In genomic region chr1:6811587-6811986, GRCh38 we compare ENCODE assay signal across 19 cellular contexts. TPM values are rescaled to one million over a fixed set of nuclear protein-coding genes. Genes with fewer than 3 reads are reported as not detected.
DNase-seq lines count a peak whose midpoint lies in the region; ATAC-seq and TF ChIP-seq lines count a peak whose summit lies in the region.
"Had no signal": no experiment of that assay in that cellular context is flagged by ENCODE, and none has a peak within 500 bp of the region (broad histone marks: within the 10 kb centered on the region; RNA-seq: fewer than 3 reads in every experiment).

No MANE protein-coding gene starts in this region.

- no peaks in the 10 kb centered on the region for H3K27me3 Mint-ChIP-seq in brain
- no peaks in the 10 kb centered on the region for H3K27me3 Mint-ChIP-seq in Caco-2 (ENCODE audit: insufficient read depth, unreplicated experiment)

- POLR2A ChIA-PET in Caco-2 (lab: Charles Lee) = no interaction called here

- H3K36me3 ChIP-seq in heart left ventricle (peaks cover 0 to 3% (median 0%) of the 10 kb centered on the region in 9 donors), subcutaneous abdominal adipose tissue (ENCODE audit: control insufficient read depth in 5 of 5, insufficient read depth in 5 of 5, low read length in 5 of 5) (peaks cover 0 to 4% (median 0%) of the 10 kb centered on the region in 5 donors), SJCRH30 (no peaks in the 10 kb centered on the region), Caco-2 (ENCODE audit: control insufficient read depth, insufficient read depth, low read length) (no peaks in the 10 kb centered on the region; the same call in 1 of the 2 replicates), Peyer's patch (no peaks in the 10 kb centered on the region)
- H3K36me3 ChIP-seq: SJSA1 had no signal

- no peaks in the 10 kb centered on the region for H3K9me3 Mint-ChIP-seq in brain
- H3K9me3 Mint-ChIP-seq in Caco-2 (ENCODE audit: unreplicated experiment) = no peaks in the 10 kb centered on the region

- H3K9me3 ChIP-seq in heart left ventricle = no peaks in the 10 kb centered on the region
- no peaks in the 10 kb centered on the region for H3K9me3 ChIP-seq in subcutaneous abdominal adipose tissue (ENCODE audit: control insufficient read depth in 5 of 5, low read length in 5 of 5)
- H3K9me3 ChIP-seq in SJCRH30 (replicated peaks) = no peaks in the 10 kb centered on the region
- no peaks in the 10 kb centered on the region for H3K9me3 ChIP-seq in Caco-2
- no peaks in the 10 kb centered on the region for H3K9me3 ChIP-seq in Peyer's patch
- H3K9me3 ChIP-seq: SJSA1 had no signal

- peak overlapping the region in 2 of 12 donors; percentile 20 to 36 for H3K27ac ChIP-seq in heart left ventricle
- no peak overlapping the region for H3K27ac ChIP-seq in subcutaneous abdominal adipose tissue (ENCODE audit: low read depth, low read length)
- no peak overlapping the region for H3K27ac ChIP-seq in SJCRH30
- no peak overlapping the region for H3K27ac ChIP-seq in Peyer's patch
- H3K27ac ChIP-seq: C4-2B, KMS-11, RWPE1, SJSA1 had no signal

- WGBS in heart left ventricle, 4 donors = 38 to 45% (median 40%) methylated on average over 8 of the region's 8 CpGs

- no peak for DNase-seq in heart left ventricle
- DNase-seq in left lobe of liver (ENCODE audit: low spot score) = no peak
- DNase-seq in SJCRH30 = no peak
- no peak for DNase-seq in Caco-2
- no peak for DNase-seq in Peyer's patch
- DNase-seq: AML-193, DMS79 treated with DMSO at 0.1 percent for 48 hours, MV-4-11, NCI-H1417 treated with DMSO at 0.1 percent for 48 hours, NCI-H187 treated with DMSO at 0.1 percent for 48 hours, NCI-H226, NCI-H524 treated with DMSO at 0.1 percent for 48 hours, PC-3 had no signal

- peak in 3 of 4 donors; percentile 20 to 38 (median 31) for ATAC-seq in heart left ventricle
- ATAC-seq in left lobe of liver = peak; percentile 38
- ATAC-seq: PC-3 had no signal

- H3K4me3 Mint-ChIP-seq in brain = no peak overlapping the region
- no peak overlapping the region for H3K4me3 Mint-ChIP-seq in Caco-2 (ENCODE audit: unreplicated experiment)

- peaks cover 4% of the 10 kb centered on the region for H3K36me3 Mint-ChIP-seq in brain
- no peaks in the 10 kb centered on the region for H3K36me3 Mint-ChIP-seq in Caco-2 (ENCODE audit: insufficient read depth, unreplicated experiment)

- no peaks in the 10 kb centered on the region for H3K27me3 ChIP-seq in heart left ventricle
- H3K27me3 ChIP-seq in subcutaneous abdominal adipose tissue (ENCODE audit: control insufficient read depth in 5 of 5, insufficient read depth in 4 of 5, low read length in 5 of 5) = no peaks in the 10 kb centered on the region
- H3K27me3 ChIP-seq in SJCRH30 = no peaks in the 10 kb centered on the region
- no peaks in the 10 kb centered on the region for H3K27me3 ChIP-seq in Caco-2 (replicated peaks; ENCODE audit: control insufficient read depth, insufficient read depth, low read length)
- H3K27me3 ChIP-seq in Peyer's patch = no peaks in the 10 kb centered on the region
- H3K27me3 ChIP-seq: SJSA1 had no signal

- H3K4me1 Mint-ChIP-seq in brain (peaks cover 7% of the 10 kb centered on the region), Caco-2 (ENCODE audit: low read depth, unreplicated experiment) (no peaks in the 10 kb centered on the region)

- peak overlapping the region in 2 of 12 donors; percentile 13 to 17 for H3K4me3 ChIP-seq in heart left ventricle
- peak overlapping the region; percentile 5 to 58 (median 34) for H3K4me3 ChIP-seq in subcutaneous abdominal adipose tissue (ENCODE audit: low read depth in 1 of 5, low read length in 5 of 5)
- no peak overlapping the region for H3K4me3 ChIP-seq in SJCRH30
- H3K4me3 ChIP-seq in Caco-2 (ENCODE audit: low read depth, low read length) = no peak overlapping the region
- H3K4me3 ChIP-seq in Peyer's patch = no peak overlapping the region
- H3K4me3 ChIP-seq: SJSA1 had no signal

- TF ChIP-seq POLR2A in heart left ventricle (IDR thresholded peaks at IDR 0.05) = no peak
- TF ChIP-seq POLR2A in Peyer's patch (IDR thresholded peaks at IDR 0.05) = no peak

- BruUV-seq in Caco-2 (replicated peaks; lab: Mats Ljungman, UMichigan) = no TSS peak

- no peak for TF ChIP-seq CTCF in brain (conservative IDR thresholded peaks at IDR 0.05)
- no peak for TF ChIP-seq CTCF in heart left ventricle (IDR thresholded peaks at IDR 0.05)
- TF ChIP-seq CTCF in Caco-2 (IDR thresholded peaks at IDR 0.05; ENCODE audit: insufficient read depth in 1 of 2, low read depth in 1 of 2, low read length in 1 of 2, severe bottlenecking in 1 of 2, unreplicated experiment in 1 of 2) = no peak
- no peak for TF ChIP-seq CTCF in Peyer's patch (IDR thresholded peaks at IDR 0.05)

- H3K4me1 ChIP-seq in heart left ventricle = peaks cover 0 to 57% (median 12%) of the 10 kb centered on the region in 12 donors
- peaks cover 0 to 16% (median 5%) of the 10 kb centered on the region in 5 donors for H3K4me1 ChIP-seq in subcutaneous abdominal adipose tissue (ENCODE audit: control insufficient read depth in 5 of 5, insufficient read depth in 5 of 5, low read length in 5 of 5)
- H3K4me1 ChIP-seq in SJCRH30 = no peaks in the 10 kb centered on the region
- H3K4me1 ChIP-seq in Caco-2 = peaks cover 10% of the 10 kb centered on the region; the same call in 1 of the 2 replicates
- peaks cover 0 to 20% (median 0%) of the 10 kb centered on the region in 4 donors for H3K4me1 ChIP-seq in Peyer's patch
- H3K4me1 ChIP-seq: SJSA1 had no signal

- CTCF ChIA-PET in Caco-2 (lab: Charles Lee) = no interaction called here

- H3K27ac Mint-ChIP-seq in brain = peak overlapping the region in 3 of 5 experiments; percentile 13 to 44 (median 30)
- no peak overlapping the region for H3K27ac Mint-ChIP-seq in Caco-2 (ENCODE audit: unreplicated experiment)

- intact Hi-C loops in heart left ventricle (cut with DNase I) (no loop called here), Caco-2 (cut with micrococcal nuclease; ENCODE audit: unreplicated experiment) (no loop called here)

- H3K9ac ChIP-seq in subcutaneous abdominal adipose tissue (ENCODE audit: low read length in 5 of 5) = no peak overlapping the region
- H3K9ac ChIP-seq: KMS-11 had no signal

RNA-seq across cellular contexts. Expression of gene CAMTA1, which starts 26.3 kb away (rescaled TPM):
- polyA plus RNA-seq in brain (ENCODE audit: insufficient read depth, low read depth, low replicate concordance) = 146 TPM
- 100 to 1,000 TPM; 114 to 154 (median 136) TPM for total RNA-seq in heart left ventricle
- 100 to 1,000 TPM; 191 to 303 TPM for polyA plus RNA-seq in heart left ventricle
- total RNA-seq in left lobe of liver = 33.6 TPM
- total RNA-seq in SJCRH30 (2014; rRNA removed; shearing (Covaris generic)) = 152 and 153 TPM in 2 replicates
- 60.0 and 61.4 TPM in 2 replicates for total RNA-seq in Caco-2 (2022)
- total RNA-seq in Peyer's patch = 10 to 100 TPM; 57.4 to 88.3 (median 62.1) TPM

Comparison
In these comparisons a context has a peak if more than half of its experiments do, and no peak if none do; other contexts are left out.
1. H3K4me3 ChIP-seq: peak in subcutaneous abdominal adipose tissue (5 of 5); none in SJCRH30 (single experiment), Caco-2 (single experiment) and Peyer's patch (0 of 4).